Comparison of ENCODE assay signal across 8 cellular contexts in genomic region chr12:85920324-85920947, GRCh38. TPM values are rescaled to one million over a fixed set of nuclear protein-coding genes. Genes with fewer than 3 reads are reported as not detected.
A peak's percentile ranks its signal among the peaks of the same experiment; 100 is the strongest.
DNase-seq lines count a peak whose midpoint lies in the region; ATAC-seq and TF ChIP-seq lines count a peak whose summit lies in the region.

No MANE protein-coding gene starts in this region.

- no peaks in the 10 kb centered on the region for H3K36me3 Mint-ChIP-seq in activated T-helper 1 cell treated with anti-CD3 and anti-CD28 coated beads, Interleukin-12 subunit alpha, Interleukin-12 subunit beta, Interleukin-2, Interleukin-4 antibody, amounts not matched to agents 30 ng/mL and 10 ng/mL and 1 ng/mL, durations not matched to agents 14 hours and 24 hours and 36 hours (ENCODE audit: low read depth)

- no peak overlapping the region for H3K4me3 Mint-ChIP-seq in activated T-helper 1 cell treated with anti-CD3 and anti-CD28 coated beads, Interleukin-12 subunit alpha, Interleukin-12 subunit beta, Interleukin-2, Interleukin-4 antibody, amounts not matched to agents 30 ng/mL and 10 ng/mL and 1 ng/mL, durations not matched to agents 14 hours and 24 hours and 36 hours

- H3K27ac Mint-ChIP-seq in activated T-helper 1 cell treated with anti-CD3 and anti-CD28 coated beads, Interleukin-12 subunit alpha, Interleukin-12 subunit beta, Interleukin-2, Interleukin-4 antibody, amounts not matched to agents 30 ng/mL and 10 ng/mL and 1 ng/mL, durations not matched to agents 14 hours and 24 hours and 36 hours: no peak overlapping the region

- H3K9me3 Mint-ChIP-seq in activated T-helper 1 cell treated with anti-CD3 and anti-CD28 coated beads, Interleukin-12 subunit alpha, Interleukin-12 subunit beta, Interleukin-2, Interleukin-4 antibody, amounts not matched to agents 30 ng/mL and 10 ng/mL and 1 ng/mL, durations not matched to agents 14 hours and 24 hours and 36 hours: no peaks in the 10 kb centered on the region

- ATAC-seq in HG03095 (IDR thresholded peaks at IDR 0.05; ENCODE audit: unreplicated experiment): peak; percentile 69

- intact Hi-C loops in activated T-helper 1 cell treated with anti-CD3 and anti-CD28 coated beads, Interleukin-12 subunit alpha, Interleukin-12 subunit beta, Interleukin-2, Interleukin-4 antibody, amounts not matched to agents 30 ng/mL and 10 ng/mL and 1 ng/mL, durations not matched to agents 14 hours and 24 hours and 36 hours (cut with micrococcal nuclease): loop anchor here (1.0 to 5.0 kb wide), 6 partner anchors 343 to 1927 kb away; no protein-coding TSS in a partner anchor

- H3K4me1 Mint-ChIP-seq in activated T-helper 1 cell treated with anti-CD3 and anti-CD28 coated beads, Interleukin-12 subunit alpha, Interleukin-12 subunit beta, Interleukin-2, Interleukin-4 antibody, amounts not matched to agents 30 ng/mL and 10 ng/mL and 1 ng/mL, durations not matched to agents 14 hours and 24 hours and 36 hours (ENCODE audit: low read depth): no peaks in the 10 kb centered on the region

- DNase-seq in A172 (ENCODE audit: low spot score) (peak; percentile 23), GM13976 (ENCODE audit: low spot score) (peak; percentile 40), NCI-H446 (lab: John Stamatoyannopoulos, UW) (peak; percentile 27 to 72), cardiac fibroblast (ENCODE audit: low read depth in 2 of 2) (peak; percentile 27 to 46), myocyte (ENCODE audit: low read depth) (peak; percentile 24), islet precursor cell (no peak)
- DNase-seq in activated T-helper 1 cell treated with anti-CD3 and anti-CD28 coated beads, Interleukin-12 subunit alpha, Interleukin-12 subunit beta, Interleukin-2, Interleukin-4 antibody, amounts not matched to agents 30 ng/mL and 10 ng/mL and 1 ng/mL, durations not matched to agents 14 hours and 24 hours and 36 hours (ENCODE audit: low spot score): no peak

- no peak overlapping the region for H3K4me3 ChIP-seq in cardiac fibroblast (replicated peaks in 1 of 2; ENCODE audit: low read depth in 2 of 2, low read length in 2 of 2)

- TF ChIP-seq CTCF in GM13976 (IDR thresholded peaks at IDR 0.05; ENCODE audit: borderline replicate concordance, control extremely low read depth, extremely low read depth, insufficient read depth, missing control alignments) (peak; percentile 20), cardiac fibroblast (IDR thresholded peaks at IDR 0.05; ENCODE audit: low read depth, low read length) (peak; percentile 34)

- in situ Hi-C loops in GM13976 (cut with MboI; ENCODE audit: low sequenced_read_pairs, unreplicated experiment): no loop called here

- H3K27me3 Mint-ChIP-seq in activated T-helper 1 cell treated with anti-CD3 and anti-CD28 coated beads, Interleukin-12 subunit alpha, Interleukin-12 subunit beta, Interleukin-2, Interleukin-4 antibody, amounts not matched to agents 30 ng/mL and 10 ng/mL and 1 ng/mL, durations not matched to agents 14 hours and 24 hours and 36 hours (ENCODE audit: insufficient read depth): peaks cover 2% of the 10 kb centered on the region

RNA-seq across cellular contexts. Expression of gene NTS, which starts 46.3 kb away (rescaled TPM):
- total RNA-seq in A172 (2014; rRNA removed; shearing (Covaris generic)): not detected in 2 replicates
- not detected in 2 replicates for total RNA-seq in myocyte
- not detected for polyA plus RNA-seq in myocyte (2012)
- total RNA-seq in activated T-helper 1 cell treated with anti-CD3 and anti-CD28 coated beads, Interleukin-12 subunit alpha, Interleukin-12 subunit beta, Interleukin-2, Interleukin-4 antibody, amounts not matched to agents 30 ng/mL and 10 ng/mL and 1 ng/mL, durations not matched to agents 14 hours and 24 hours and 36 hours: not detected in 2 replicates

Comparison
In these comparisons a context has a peak if more than half of its experiments do, and no peak if none do; other contexts are left out.
1. DNase-seq: peak in A172 (single experiment), GM13976 (single experiment), NCI-H446 (2 of 2), cardiac fibroblast (2 of 2) and myocyte (single experiment); none in islet precursor cell (single experiment) and activated T-helper 1 cell treated with anti-CD3 and anti-CD28 coated beads, Interleukin-12 subunit alpha, Interleukin-12 subunit beta, Interleukin-2, Interleukin-4 antibody, amounts not matched to agents 30 ng/mL and 10 ng/mL and 1 ng/mL, durations not matched to agents 14 hours and 24 hours and 36 hours (single experiment).